In genomic region chr1:39898648-39899603, GRCh38 we compare ENCODE assay signal across 1 cellular context.
TF ChIP-seq lines count a peak whose summit lies in the region.

No MANE protein-coding gene starts in this region.

TF ChIP-seq in HepG2, 621 proteins besides CTCF, POLR2A, EP300 and RAD21 (continued from another document and continues in another):
- peak; percentile 60; the same call in 1 of the 2 replicates for TF ChIP-seq SOX5 (CRISPR knock-in tag; IDR thresholded peaks at IDR 0.05; ENCODE audit: borderline replicate concordance)
- TF ChIP-seq DPF2 (CRISPR knock-in tag; IDR thresholded peaks at IDR 0.05; ENCODE audit: borderline replicate concordance, low read depth): no peak
- TF ChIP-seq SMYD3 (CRISPR knock-in tag; IDR thresholded peaks at IDR 0.05): no peak
- TF ChIP-seq, protein P1, sequence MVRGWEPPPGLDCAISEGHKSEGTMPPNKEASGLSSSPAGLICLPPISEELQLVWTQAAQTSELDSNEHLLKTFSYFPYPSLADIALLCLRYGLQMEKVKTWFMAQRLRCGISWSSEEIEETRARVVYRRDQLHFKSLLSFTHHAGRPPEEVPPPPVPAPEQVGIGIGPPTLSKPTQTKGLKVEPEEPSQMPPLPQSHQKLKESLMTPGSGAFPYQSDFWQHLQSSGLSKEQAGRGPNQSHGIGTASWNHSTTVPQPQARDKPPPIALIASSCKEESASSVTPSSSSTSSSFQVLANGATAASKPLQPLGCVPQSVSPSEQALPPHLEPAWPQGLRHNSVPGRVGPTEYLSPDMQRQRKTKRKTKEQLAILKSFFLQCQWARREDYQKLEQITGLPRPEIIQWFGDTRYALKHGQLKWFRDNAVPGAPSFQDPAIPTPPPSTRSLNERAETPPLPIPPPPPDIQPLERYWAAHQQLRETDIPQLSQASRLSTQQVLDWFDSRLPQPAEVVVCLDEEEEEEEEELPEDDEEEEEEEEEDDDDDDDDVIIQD (CRISPR knock-in tag; IDR thresholded peaks at IDR 0.05; ENCODE audit: low read depth): peak; percentile 69
- 0 out of 2 replicates have a peak, but pooled peaks have one; percentile 39 for TF ChIP-seq CBX2 (IDR thresholded peaks at IDR 0.05; ENCODE audit: low read depth, low read length)
- TF ChIP-seq CBX2 (CRISPR knock-in tag; IDR thresholded peaks at IDR 0.05; ENCODE audit: low read depth): 0 out of 2 replicates have a peak, but pooled peaks have one; percentile 33
- TF ChIP-seq, protein P2, sequence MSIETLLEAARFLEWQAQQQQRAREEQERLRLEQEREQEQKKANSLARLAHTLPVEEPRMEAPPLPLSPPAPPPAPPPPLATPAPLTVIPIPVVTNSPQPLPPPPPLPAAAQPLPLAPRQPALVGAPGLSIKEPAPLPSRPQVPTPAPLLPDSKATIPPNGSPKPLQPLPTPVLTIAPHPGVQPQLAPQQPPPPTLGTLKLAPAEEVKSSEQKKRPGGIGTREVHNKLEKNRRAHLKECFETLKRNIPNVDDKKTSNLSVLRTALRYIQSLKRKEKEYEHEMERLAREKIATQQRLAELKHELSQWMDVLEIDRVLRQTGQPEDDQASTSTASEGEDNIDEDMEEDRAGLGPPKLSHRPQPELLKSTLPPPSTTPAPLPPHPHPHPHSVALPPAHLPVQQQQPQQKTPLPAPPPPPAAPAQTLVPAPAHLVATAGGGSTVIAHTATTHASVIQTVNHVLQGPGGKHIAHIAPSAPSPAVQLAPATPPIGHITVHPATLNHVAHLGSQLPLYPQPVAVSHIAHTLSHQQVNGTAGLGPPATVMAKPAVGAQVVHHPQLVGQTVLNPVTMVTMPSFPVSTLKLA (IDR thresholded peaks at IDR 0.05): peak; percentile 70
- TF ChIP-seq, protein P3, sequence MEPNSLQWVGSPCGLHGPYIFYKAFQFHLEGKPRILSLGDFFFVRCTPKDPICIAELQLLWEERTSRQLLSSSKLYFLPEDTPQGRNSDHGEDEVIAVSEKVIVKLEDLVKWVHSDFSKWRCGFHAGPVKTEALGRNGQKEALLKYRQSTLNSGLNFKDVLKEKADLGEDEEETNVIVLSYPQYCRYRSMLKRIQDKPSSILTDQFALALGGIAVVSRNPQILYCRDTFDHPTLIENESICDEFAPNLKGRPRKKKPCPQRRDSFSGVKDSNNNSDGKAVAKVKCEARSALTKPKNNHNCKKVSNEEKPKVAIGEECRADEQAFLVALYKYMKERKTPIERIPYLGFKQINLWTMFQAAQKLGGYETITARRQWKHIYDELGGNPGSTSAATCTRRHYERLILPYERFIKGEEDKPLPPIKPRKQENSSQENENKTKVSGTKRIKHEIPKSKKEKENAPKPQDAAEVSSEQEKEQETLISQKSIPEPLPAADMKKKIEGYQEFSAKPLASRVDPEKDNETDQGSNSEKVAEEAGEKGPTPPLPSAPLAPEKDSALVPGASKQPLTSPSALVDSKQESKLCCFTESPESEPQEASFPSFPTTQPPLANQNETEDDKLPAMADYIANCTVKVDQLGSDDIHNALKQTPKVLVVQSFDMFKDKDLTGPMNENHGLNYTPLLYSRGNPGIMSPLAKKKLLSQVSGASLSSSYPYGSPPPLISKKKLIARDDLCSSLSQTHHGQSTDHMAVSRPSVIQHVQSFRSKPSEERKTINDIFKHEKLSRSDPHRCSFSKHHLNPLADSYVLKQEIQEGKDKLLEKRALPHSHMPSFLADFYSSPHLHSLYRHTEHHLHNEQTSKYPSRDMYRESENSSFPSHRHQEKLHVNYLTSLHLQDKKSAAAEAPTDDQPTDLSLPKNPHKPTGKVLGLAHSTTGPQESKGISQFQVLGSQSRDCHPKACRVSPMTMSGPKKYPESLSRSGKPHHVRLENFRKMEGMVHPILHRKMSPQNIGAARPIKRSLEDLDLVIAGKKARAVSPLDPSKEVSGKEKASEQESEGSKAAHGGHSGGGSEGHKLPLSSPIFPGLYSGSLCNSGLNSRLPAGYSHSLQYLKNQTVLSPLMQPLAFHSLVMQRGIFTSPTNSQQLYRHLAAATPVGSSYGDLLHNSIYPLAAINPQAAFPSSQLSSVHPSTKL (CRISPR knock-in tag; IDR thresholded peaks at IDR 0.05): peak; percentile 33; the same call in 1 of the 2 replicates
- TF ChIP-seq RFXAP (CRISPR knock-in tag; IDR thresholded peaks at IDR 0.05; ENCODE audit: borderline replicate concordance): 0 out of 2 replicates have a peak, but pooled peaks have one; percentile 24
- TF ChIP-seq CEBPG (CRISPR knock-in tag; IDR thresholded peaks at IDR 0.05): peak; percentile 50
- TF ChIP-seq RNF2 (conservative IDR thresholded peaks at IDR 0.05; ENCODE audit: low read depth): 0 out of 2 replicates have a peak, but pooled peaks have one; percentile 34
- no peak for TF ChIP-seq FOXK2 (IDR thresholded peaks at IDR 0.05)
- 0 out of 2 replicates have a peak, but pooled peaks have one; percentile 15 for TF ChIP-seq CREM (IDR thresholded peaks at IDR 0.05)
- TF ChIP-seq CREM (CRISPR knock-in tag; IDR thresholded peaks at IDR 0.05): no peak
- TF ChIP-seq TGIF2 (CRISPR knock-in tag; IDR thresholded peaks at IDR 0.05): peak; percentile 78; the same call in 1 of the 2 replicates
- peak; percentile 58; the same call in 1 of the 2 replicates for TF ChIP-seq YEATS4 (CRISPR knock-in tag; IDR thresholded peaks at IDR 0.05; ENCODE audit: borderline replicate concordance)
- 0 out of 2 replicates have a peak, but pooled peaks have one; percentile 33 for TF ChIP-seq RARA (CRISPR knock-in tag; IDR thresholded peaks at IDR 0.05)
- no peak for TF ChIP-seq ARID2 (CRISPR knock-in tag; IDR thresholded peaks at IDR 0.05; ENCODE audit: borderline replicate concordance)
- TF ChIP-seq, protein P4, sequence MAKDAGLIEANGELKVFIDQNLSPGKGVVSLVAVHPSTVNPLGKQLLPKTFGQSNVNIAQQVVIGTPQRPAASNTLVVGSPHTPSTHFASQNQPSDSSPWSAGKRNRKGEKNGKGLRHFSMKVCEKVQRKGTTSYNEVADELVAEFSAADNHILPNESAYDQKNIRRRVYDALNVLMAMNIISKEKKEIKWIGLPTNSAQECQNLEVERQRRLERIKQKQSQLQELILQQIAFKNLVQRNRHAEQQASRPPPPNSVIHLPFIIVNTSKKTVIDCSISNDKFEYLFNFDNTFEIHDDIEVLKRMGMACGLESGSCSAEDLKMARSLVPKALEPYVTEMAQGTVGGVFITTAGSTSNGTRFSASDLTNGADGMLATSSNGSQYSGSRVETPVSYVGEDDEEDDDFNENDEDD (CRISPR knock-in tag; IDR thresholded peaks at IDR 0.05; ENCODE audit: borderline replicate concordance): peak; percentile 60; the same call in 1 of the 2 replicates
- TF ChIP-seq ISX (CRISPR knock-in tag; conservative IDR thresholded peaks at IDR 0.05): no peak
- peak; percentile 53 for TF ChIP-seq CEBPB (IDR thresholded peaks at IDR 0.05; ENCODE audit: borderline replicate concordance, low read depth, low read length)
- TF ChIP-seq KDM2A (CRISPR knock-in tag; IDR thresholded peaks at IDR 0.05; ENCODE audit: borderline replicate concordance, low read depth): 0 out of 2 replicates have a peak, but pooled peaks have one; percentile 24
- peak; percentile 53 for TF ChIP-seq SALL1 (CRISPR knock-in tag; IDR thresholded peaks at IDR 0.05)
- peak; percentile 23; the same call in 1 of the 2 replicates for TF ChIP-seq ARID3A (IDR thresholded peaks at IDR 0.05; ENCODE audit: low read depth, low read length)
- no peak for TF ChIP-seq RFX1 (IDR thresholded peaks at IDR 0.05)
- no peak for TF ChIP-seq ATAD3A (CRISPR knock-in tag; IDR thresholded peaks at IDR 0.05)
- TF ChIP-seq RBAK (CRISPR knock-in tag; IDR thresholded peaks at IDR 0.05): no peak
- TF ChIP-seq, protein P5, sequence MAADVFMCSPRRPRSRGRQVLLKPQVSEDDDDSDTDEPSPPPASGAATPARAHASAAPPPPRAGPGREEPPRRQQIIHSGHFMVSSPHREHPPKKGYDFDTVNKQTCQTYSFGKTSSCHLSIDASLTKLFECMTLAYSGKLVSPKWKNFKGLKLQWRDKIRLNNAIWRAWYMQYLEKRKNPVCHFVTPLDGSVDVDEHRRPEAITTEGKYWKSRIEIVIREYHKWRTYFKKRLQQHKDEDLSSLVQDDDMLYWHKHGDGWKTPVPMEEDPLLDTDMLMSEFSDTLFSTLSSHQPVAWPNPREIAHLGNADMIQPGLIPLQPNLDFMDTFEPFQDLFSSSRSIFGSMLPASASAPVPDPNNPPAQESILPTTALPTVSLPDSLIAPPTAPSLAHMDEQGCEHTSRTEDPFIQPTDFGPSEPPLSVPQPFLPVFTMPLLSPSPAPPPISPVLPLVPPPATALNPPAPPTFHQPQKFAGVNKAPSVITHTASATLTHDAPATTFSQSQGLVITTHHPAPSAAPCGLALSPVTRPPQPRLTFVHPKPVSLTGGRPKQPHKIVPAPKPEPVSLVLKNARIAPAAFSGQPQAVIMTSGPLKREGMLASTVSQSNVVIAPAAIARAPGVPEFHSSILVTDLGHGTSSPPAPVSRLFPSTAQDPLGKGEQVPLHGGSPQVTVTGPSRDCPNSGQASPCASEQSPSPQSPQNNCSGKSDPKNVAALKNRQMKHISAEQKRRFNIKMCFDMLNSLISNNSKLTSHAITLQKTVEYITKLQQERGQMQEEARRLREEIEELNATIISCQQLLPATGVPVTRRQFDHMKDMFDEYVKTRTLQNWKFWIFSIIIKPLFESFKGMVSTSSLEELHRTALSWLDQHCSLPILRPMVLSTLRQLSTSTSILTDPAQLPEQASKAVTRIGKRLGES (CRISPR knock-in tag; IDR thresholded peaks at IDR 0.05; ENCODE audit: borderline replicate concordance): no peak
- peak; percentile 38; the same call in 1 of the 2 replicates for TF ChIP-seq MYC (CRISPR knock-in tag; IDR thresholded peaks at IDR 0.05; ENCODE audit: borderline replicate concordance)
- peak; percentile 47; the same call in 1 of the 2 replicates for TF ChIP-seq GATAD2A (CRISPR knock-in tag; IDR thresholded peaks at IDR 0.05)
- TF ChIP-seq ZNF724P (CRISPR knock-in tag; IDR thresholded peaks at IDR 0.05; ENCODE audit: borderline replicate concordance): no peak
- 0 out of 2 replicates have a peak, but pooled peaks have one; percentile 63 for TF ChIP-seq DNMT3B (CRISPR knock-in tag; conservative IDR thresholded peaks at IDR 0.05)
- TF ChIP-seq MED1 (CRISPR knock-in tag; IDR thresholded peaks at IDR 0.05): peak; percentile 34; the same call in 1 of the 2 replicates
- no peak; the same call in 1 of the 2 replicates for TF ChIP-seq NR2C2 (CRISPR knock-in tag; IDR thresholded peaks at IDR 0.05; ENCODE audit: borderline replicate concordance)
- peak; percentile 47; the same call in 1 of the 2 replicates for TF ChIP-seq CREB1 (IDR thresholded peaks at IDR 0.05)
- TF ChIP-seq CREB1 (CRISPR knock-in tag; IDR thresholded peaks at IDR 0.05): peak; percentile 68; the same call in 1 of the 2 replicates
- no peak for TF ChIP-seq SP5 (CRISPR knock-in tag; IDR thresholded peaks at IDR 0.05; ENCODE audit: borderline replicate concordance, low read depth)
- TF ChIP-seq ZNF607 (CRISPR knock-in tag; IDR thresholded peaks at IDR 0.05; ENCODE audit: borderline replicate concordance): peak; percentile 48; the same call in 1 of the 2 replicates
- TF ChIP-seq ARID4A (CRISPR knock-in tag; IDR thresholded peaks at IDR 0.05; ENCODE audit: borderline replicate concordance): peak; percentile 26; the same call in 1 of the 2 replicates
- TF ChIP-seq, protein P6, sequence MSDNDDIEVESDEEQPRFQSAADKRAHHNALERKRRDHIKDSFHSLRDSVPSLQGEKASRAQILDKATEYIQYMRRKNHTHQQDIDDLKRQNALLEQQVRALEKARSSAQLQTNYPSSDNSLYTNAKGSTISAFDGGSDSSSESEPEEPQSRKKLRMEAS (IDR thresholded peaks at IDR 0.05): peak; percentile 92
- TF ChIP-seq, protein P7, sequence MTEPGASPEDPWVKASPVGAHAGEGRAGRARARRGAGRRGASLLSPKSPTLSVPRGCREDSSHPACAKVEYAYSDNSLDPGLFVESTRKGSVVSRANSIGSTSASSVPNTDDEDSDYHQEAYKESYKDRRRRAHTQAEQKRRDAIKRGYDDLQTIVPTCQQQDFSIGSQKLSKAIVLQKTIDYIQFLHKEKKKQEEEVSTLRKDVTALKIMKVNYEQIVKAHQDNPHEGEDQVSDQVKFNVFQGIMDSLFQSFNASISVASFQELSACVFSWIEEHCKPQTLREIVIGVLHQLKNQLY (CRISPR knock-in tag; IDR thresholded peaks at IDR 0.05): peak; percentile 92
- TF ChIP-seq GTF2F1 (IDR thresholded peaks at IDR 0.05; ENCODE audit: low read length): no peak
- TF ChIP-seq SP2 (CRISPR knock-in tag; IDR thresholded peaks at IDR 0.05): peak; percentile 91
- TF ChIP-seq KLF16 (CRISPR knock-in tag; IDR thresholded peaks at IDR 0.05): peak in 1 of 2 experiments; percentile 53; a peak in 2 of 4 replicates
- peak; percentile 6; the same call in 1 of the 2 replicates for TF ChIP-seq HMG20A (CRISPR knock-in tag; IDR thresholded peaks at IDR 0.05; ENCODE audit: borderline replicate concordance)
- no peak for TF ChIP-seq ZNF274 (CRISPR knock-in tag; IDR thresholded peaks at IDR 0.05)
- TF ChIP-seq ZNF501 (CRISPR knock-in tag; IDR thresholded peaks at IDR 0.05): peak; percentile 82
